Comparison of ENCODE assay signal across 1 cellular context in the genomic region with DNA sequence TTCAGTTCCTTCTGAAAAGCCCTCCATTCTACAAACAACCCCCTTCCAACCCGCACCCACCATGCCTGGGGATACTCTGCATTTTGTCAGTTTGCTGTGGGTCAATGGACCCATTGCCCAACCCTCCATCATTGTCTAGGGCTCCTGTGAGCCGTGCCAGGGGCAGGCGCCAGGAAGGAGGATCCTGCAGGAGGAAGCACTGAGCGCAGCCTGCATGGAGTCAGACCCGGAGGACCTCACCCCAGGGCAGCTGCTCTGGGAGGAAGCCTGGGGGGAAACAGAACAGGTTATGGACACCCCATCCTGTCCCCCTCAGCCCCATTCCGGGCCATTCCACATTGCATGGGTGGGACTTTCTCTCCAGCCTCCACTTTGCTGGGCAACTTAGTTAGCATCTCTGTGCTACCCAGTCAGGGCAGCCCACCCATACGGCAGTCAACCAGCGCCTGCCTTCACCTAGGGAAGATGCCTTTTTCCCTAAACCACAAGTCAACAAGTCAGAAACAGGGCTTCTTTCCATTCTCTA.
TF ChIP-seq lines count a peak whose summit lies in the region.

No MANE protein-coding gene starts in this region.

TF ChIP-seq in SK-N-SH, 30 proteins besides CTCF, POLR2A, EP300 and RAD21 (continued from another document):
- no peak for TF ChIP-seq FOSL2 (IDR thresholded peaks at IDR 0.05; ENCODE audit: borderline replicate concordance, low read depth)
- no peak for TF ChIP-seq FOXM1 (IDR thresholded peaks at IDR 0.05; ENCODE audit: low read depth)
- no peak for TF ChIP-seq GATA2 (CRISPR knock-in tag; IDR thresholded peaks at IDR 0.05)
- no peak for TF ChIP-seq RCOR1 (IDR thresholded peaks at IDR 0.05; ENCODE audit: low read length)
- TF ChIP-seq TCF12 (IDR thresholded peaks at IDR 0.05): no peak
- no peak for TF ChIP-seq FOXJ3 (CRISPR knock-in tag; IDR thresholded peaks at IDR 0.05)
- TF ChIP-seq, protein P1, sequence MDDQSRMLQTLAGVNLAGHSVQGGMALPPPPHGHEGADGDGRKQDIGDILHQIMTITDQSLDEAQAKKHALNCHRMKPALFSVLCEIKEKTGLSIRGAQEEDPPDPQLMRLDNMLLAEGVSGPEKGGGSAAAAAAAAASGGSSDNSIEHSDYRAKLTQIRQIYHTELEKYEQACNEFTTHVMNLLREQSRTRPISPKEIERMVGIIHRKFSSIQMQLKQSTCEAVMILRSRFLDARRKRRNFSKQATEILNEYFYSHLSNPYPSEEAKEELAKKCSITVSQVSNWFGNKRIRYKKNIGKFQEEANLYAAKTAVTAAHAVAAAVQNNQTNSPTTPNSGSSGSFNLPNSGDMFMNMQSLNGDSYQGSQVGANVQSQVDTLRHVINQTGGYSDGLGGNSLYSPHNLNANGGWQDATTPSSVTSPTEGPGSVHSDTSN (IDR thresholded peaks at IDR 0.05): no peak
- TF ChIP-seq JUND (IDR thresholded peaks at IDR 0.05): no peak
- no peak for TF ChIP-seq CHD2 (IDR thresholded peaks at IDR 0.05; ENCODE audit: low read length, partially characterized antibody)
- no peak for TF ChIP-seq ELF1 (IDR thresholded peaks at IDR 0.05)
- TF ChIP-seq RFX5 (IDR thresholded peaks at IDR 0.05; ENCODE audit: low read length): no peak
TF ChIP-seq in SK-N-SH: peak in this region for 0.
